1 cellular context compared by ENCODE assay signal in the genomic region with DNA sequence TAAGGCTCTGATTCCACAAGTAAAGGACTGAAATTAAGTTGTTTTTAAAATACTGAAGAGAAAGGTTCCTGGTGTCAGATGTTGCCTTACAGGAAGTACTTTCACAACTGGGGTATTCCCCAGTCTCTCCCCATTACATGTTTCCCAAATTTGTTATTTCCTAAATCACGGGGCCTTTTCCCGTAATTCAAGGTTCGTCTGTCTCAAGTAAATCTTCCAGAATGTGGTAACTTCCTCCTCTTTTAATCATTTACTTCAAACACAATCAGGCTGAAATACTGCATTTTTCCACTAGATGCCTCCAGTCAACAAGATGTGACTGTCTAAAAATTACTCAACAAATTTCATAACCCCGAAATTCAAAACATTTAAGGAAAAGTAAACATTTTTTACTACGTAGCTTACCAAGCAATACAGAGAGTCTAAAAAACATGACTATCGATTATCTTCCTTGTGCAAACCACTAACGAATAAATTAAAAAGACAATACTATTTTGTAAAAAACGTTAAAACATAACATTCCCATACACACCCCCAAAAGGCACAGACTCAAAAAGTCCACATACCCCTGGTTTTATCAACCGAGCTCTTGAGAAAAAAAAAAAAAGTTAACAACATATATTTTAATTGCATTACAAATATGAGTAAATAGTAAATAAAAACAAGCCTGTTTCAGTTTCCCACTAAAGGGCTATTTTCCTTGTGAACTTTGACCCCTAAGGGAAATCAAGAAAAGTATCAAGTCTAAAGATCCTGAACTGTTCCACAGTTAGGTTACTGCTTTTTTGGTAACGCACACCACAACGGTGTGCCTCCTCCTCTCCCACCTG.
TF ChIP-seq lines count a peak whose summit lies in the region.

No MANE protein-coding gene starts in this region.

TF ChIP-seq in HepG2, 621 proteins besides CTCF, POLR2A, EP300 and RAD21 (continued from another document and continues in another):
- TF ChIP-seq, protein P1, sequence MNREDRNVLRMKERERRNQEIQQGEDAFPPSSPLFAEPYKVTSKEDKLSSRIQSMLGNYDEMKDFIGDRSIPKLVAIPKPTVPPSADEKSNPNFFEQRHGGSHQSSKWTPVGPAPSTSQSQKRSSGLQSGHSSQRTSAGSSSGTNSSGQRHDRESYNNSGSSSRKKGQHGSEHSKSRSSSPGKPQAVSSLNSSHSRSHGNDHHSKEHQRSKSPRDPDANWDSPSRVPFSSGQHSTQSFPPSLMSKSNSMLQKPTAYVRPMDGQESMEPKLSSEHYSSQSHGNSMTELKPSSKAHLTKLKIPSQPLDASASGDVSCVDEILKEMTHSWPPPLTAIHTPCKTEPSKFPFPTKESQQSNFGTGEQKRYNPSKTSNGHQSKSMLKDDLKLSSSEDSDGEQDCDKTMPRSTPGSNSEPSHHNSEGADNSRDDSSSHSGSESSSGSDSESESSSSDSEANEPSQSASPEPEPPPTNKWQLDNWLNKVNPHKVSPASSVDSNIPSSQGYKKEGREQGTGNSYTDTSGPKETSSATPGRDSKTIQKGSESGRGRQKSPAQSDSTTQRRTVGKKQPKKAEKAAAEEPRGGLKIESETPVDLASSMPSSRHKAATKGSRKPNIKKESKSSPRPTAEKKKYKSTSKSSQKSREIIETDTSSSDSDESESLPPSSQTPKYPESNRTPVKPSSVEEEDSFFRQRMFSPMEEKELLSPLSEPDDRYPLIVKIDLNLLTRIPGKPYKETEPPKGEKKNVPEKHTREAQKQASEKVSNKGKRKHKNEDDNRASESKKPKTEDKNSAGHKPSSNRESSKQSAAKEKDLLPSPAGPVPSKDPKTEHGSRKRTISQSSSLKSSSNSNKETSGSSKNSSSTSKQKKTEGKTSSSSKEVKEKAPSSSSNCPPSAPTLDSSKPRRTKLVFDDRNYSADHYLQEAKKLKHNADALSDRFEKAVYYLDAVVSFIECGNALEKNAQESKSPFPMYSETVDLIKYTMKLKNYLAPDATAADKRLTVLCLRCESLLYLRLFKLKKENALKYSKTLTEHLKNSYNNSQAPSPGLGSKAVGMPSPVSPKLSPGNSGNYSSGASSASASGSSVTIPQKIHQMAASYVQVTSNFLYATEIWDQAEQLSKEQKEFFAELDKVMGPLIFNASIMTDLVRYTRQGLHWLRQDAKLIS (CRISPR knock-in tag; IDR thresholded peaks at IDR 0.05), result no peak
- TF ChIP-seq RXRB (CRISPR knock-in tag; IDR thresholded peaks at IDR 0.05; ENCODE audit: borderline replicate concordance), result peak; percentile 73
- TF ChIP-seq, protein P2, sequence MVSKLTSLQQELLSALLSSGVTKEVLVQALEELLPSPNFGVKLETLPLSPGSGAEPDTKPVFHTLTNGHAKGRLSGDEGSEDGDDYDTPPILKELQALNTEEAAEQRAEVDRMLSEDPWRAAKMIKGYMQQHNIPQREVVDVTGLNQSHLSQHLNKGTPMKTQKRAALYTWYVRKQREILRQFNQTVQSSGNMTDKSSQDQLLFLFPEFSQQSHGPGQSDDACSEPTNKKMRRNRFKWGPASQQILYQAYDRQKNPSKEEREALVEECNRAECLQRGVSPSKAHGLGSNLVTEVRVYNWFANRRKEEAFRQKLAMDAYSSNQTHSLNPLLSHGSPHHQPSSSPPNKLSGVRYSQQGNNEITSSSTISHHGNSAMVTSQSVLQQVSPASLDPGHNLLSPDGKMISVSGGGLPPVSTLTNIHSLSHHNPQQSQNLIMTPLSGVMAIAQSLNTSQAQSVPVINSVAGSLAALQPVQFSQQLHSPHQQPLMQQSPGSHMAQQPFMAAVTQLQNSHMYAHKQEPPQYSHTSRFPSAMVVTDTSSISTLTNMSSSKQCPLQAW (CRISPR knock-in tag; IDR thresholded peaks at IDR 0.05), result peak; percentile 40; the same call in 1 of the 2 replicates
- TF ChIP-seq, protein P3, sequence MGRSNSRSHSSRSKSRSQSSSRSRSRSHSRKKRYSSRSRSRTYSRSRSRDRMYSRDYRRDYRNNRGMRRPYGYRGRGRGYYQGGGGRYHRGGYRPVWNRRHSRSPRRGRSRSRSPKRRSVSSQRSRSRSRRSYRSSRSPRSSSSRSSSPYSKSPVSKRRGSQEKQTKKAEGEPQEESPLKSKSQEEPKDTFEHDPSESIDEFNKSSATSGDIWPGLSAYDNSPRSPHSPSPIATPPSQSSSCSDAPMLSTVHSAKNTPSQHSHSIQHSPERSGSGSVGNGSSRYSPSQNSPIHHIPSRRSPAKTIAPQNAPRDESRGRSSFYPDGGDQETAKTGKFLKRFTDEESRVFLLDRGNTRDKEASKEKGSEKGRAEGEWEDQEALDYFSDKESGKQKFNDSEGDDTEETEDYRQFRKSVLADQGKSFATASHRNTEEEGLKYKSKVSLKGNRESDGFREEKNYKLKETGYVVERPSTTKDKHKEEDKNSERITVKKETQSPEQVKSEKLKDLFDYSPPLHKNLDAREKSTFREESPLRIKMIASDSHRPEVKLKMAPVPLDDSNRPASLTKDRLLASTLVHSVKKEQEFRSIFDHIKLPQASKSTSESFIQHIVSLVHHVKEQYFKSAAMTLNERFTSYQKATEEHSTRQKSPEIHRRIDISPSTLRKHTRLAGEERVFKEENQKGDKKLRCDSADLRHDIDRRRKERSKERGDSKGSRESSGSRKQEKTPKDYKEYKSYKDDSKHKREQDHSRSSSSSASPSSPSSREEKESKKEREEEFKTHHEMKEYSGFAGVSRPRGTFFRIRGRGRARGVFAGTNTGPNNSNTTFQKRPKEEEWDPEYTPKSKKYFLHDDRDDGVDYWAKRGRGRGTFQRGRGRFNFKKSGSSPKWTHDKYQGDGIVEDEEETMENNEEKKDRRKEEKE (IDR thresholded peaks at IDR 0.05), result no peak
- TF ChIP-seq, protein P4, sequence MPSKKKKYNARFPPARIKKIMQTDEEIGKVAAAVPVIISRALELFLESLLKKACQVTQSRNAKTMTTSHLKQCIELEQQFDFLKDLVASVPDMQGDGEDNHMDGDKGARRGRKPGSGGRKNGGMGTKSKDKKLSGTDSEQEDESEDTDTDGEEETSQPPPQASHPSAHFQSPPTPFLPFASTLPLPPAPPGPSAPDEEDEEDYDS (CRISPR knock-in tag; IDR thresholded peaks at IDR 0.05), result peak; percentile 55; the same call in 1 of the 2 replicates
- TF ChIP-seq NCOR1 (IDR thresholded peaks at IDR 0.05; ENCODE audit: borderline replicate concordance, low read length), result peak; percentile 75
- TF ChIP-seq ZNF616 (CRISPR knock-in tag; IDR thresholded peaks at IDR 0.05; ENCODE audit: low read depth), result no peak
- TF ChIP-seq ASH2L (IDR thresholded peaks at IDR 0.05; ENCODE audit: insufficient read length, low read depth, low read length), result peak; percentile 15
- TF ChIP-seq CCDC6 (CRISPR knock-in tag; IDR thresholded peaks at IDR 0.05), result 0 out of 2 replicates have a peak, but pooled peaks have one; percentile 29
- peak; percentile 44 for TF ChIP-seq JARID2 (CRISPR knock-in tag; IDR thresholded peaks at IDR 0.05; ENCODE audit: insufficient replicate concordance)
- TF ChIP-seq FOXP1 (IDR thresholded peaks at IDR 0.05), result peak; percentile 69
- peak; percentile 71 for TF ChIP-seq FOXP1 (CRISPR knock-in tag; IDR thresholded peaks at IDR 0.05)
- TF ChIP-seq, protein P5, sequence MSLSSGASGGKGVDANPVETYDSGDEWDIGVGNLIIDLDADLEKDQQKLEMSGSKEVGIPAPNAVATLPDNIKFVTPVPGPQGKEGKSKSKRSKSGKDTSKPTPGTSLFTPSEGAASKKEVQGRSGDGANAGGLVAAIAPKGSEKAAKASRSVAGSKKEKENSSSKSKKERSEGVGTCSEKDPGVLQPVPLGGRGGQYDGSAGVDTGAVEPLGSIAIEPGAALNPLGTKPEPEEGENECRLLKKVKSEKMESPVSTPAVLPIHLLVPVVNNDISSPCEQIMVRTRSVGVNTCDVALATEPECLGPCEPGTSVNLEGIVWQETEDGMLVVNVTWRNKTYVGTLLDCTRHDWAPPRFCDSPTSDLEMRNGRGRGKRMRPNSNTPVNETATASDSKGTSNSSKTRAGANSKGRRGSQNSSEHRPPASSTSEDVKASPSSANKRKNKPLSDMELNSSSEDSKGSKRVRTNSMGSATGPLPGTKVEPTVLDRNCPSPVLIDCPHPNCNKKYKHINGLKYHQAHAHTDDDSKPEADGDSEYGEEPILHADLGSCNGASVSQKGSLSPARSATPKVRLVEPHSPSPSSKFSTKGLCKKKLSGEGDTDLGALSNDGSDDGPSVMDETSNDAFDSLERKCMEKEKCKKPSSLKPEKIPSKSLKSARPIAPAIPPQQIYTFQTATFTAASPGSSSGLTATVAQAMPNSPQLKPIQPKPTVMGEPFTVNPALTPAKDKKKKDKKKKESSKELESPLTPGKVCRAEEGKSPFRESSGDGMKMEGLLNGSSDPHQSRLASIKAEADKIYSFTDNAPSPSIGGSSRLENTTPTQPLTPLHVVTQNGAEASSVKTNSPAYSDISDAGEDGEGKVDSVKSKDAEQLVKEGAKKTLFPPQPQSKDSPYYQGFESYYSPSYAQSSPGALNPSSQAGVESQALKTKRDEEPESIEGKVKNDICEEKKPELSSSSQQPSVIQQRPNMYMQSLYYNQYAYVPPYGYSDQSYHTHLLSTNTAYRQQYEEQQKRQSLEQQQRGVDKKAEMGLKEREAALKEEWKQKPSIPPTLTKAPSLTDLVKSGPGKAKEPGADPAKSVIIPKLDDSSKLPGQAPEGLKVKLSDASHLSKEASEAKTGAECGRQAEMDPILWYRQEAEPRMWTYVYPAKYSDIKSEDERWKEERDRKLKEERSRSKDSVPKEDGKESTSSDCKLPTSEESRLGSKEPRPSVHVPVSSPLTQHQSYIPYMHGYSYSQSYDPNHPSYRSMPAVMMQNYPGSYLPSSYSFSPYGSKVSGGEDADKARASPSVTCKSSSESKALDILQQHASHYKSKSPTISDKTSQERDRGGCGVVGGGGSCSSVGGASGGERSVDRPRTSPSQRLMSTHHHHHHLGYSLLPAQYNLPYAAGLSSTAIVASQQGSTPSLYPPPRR (CRISPR knock-in tag; IDR thresholded peaks at IDR 0.05; ENCODE audit: borderline replicate concordance), result peak; percentile 41; the same call in 1 of the 2 replicates
- TF ChIP-seq POLR2AphosphoS5 (IDR thresholded peaks at IDR 0.05; ENCODE audit: low read depth, low read length), result peak; percentile 44; the same call in 1 of the 2 replicates
- TF ChIP-seq REL (CRISPR knock-in tag; conservative IDR thresholded peaks at IDR 0.05), result no peak
- TF ChIP-seq, protein P6, sequence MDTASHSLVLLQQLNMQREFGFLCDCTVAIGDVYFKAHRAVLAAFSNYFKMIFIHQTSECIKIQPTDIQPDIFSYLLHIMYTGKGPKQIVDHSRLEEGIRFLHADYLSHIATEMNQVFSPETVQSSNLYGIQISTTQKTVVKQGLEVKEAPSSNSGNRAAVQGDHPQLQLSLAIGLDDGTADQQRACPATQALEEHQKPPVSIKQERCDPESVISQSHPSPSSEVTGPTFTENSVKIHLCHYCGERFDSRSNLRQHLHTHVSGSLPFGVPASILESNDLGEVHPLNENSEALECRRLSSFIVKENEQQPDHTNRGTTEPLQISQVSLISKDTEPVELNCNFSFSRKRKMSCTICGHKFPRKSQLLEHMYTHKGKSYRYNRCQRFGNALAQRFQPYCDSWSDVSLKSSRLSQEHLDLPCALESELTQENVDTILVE (CRISPR knock-in tag; IDR thresholded peaks at IDR 0.05), result peak; percentile 69; the same call in 1 of the 2 replicates
- peak; percentile 65; the same call in 1 of the 2 replicates for TF ChIP-seq SATB2 (CRISPR knock-in tag; IDR thresholded peaks at IDR 0.05)
- TF ChIP-seq, protein P7, sequence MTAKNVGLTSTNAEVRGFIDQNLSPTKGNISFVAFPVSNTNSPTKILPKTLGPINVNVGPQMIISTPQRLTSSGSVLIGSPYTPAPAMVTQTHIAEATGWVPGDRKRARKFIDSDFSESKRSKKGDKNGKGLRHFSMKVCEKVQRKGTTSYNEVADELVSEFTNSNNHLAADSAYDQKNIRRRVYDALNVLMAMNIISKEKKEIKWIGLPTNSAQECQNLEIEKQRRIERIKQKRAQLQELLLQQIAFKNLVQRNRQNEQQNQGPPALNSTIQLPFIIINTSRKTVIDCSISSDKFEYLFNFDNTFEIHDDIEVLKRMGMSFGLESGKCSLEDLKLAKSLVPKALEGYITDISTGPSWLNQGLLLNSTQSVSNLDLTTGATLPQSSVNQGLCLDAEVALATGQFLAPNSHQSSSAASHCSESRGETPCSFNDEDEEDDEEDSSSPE (CRISPR knock-in tag; IDR thresholded peaks at IDR 0.05), result peak; percentile 24; the same call in 1 of the 2 replicates
- TF ChIP-seq HNF4A (CRISPR knock-in tag; IDR thresholded peaks at IDR 0.05), result peak; percentile 53
- peak; percentile 84 for TF ChIP-seq CEBPB (IDR thresholded peaks at IDR 0.05; ENCODE audit: borderline replicate concordance, low read depth, low read length)
- peak; percentile 58; the same call in 1 of the 2 replicates for TF ChIP-seq HOXA5 (CRISPR knock-in tag; IDR thresholded peaks at IDR 0.05)
- 0 out of 2 replicates have a peak, but pooled peaks have one; percentile 50 for TF ChIP-seq RBFOX2 (IDR thresholded peaks at IDR 0.05; ENCODE audit: low read depth, low read length)
- TF ChIP-seq HDAC2 (CRISPR knock-in tag; IDR thresholded peaks at IDR 0.05), result peak; percentile 51
- TF ChIP-seq, protein P8, sequence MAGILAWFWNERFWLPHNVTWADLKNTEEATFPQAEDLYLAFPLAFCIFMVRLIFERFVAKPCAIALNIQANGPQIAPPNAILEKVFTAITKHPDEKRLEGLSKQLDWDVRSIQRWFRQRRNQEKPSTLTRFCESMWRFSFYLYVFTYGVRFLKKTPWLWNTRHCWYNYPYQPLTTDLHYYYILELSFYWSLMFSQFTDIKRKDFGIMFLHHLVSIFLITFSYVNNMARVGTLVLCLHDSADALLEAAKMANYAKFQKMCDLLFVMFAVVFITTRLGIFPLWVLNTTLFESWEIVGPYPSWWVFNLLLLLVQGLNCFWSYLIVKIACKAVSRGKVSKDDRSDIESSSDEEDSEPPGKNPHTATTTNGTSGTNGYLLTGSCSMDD (CRISPR knock-in tag; IDR thresholded peaks at IDR 0.05), result no peak
- peak; percentile 57 for TF ChIP-seq SKI (IDR thresholded peaks at IDR 0.05; ENCODE audit: partially characterized antibody)
- peak; percentile 64; the same call in 1 of the 2 replicates for TF ChIP-seq RARA (CRISPR knock-in tag; IDR thresholded peaks at IDR 0.05)
- TF ChIP-seq, protein P9, sequence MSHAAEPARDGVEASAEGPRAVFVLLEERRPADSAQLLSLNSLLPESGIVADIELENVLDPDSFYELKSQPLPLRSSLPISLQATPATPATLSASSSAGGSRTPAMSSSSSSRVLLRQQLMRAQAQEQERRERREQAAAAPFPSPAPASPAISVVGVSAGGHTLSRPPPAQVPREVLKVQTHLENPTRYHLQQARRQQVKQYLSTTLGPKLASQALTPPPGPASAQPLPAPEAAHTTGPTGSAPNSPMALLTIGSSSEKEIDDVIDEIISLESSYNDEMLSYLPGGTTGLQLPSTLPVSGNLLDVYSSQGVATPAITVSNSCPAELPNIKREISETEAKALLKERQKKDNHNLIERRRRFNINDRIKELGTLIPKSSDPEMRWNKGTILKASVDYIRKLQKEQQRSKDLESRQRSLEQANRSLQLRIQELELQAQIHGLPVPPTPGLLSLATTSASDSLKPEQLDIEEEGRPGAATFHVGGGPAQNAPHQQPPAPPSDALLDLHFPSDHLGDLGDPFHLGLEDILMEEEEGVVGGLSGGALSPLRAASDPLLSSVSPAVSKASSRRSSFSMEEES (CRISPR knock-in tag; IDR thresholded peaks at IDR 0.05), result peak; percentile 97
- peak; percentile 65 for TF ChIP-seq ERF (CRISPR knock-in tag; IDR thresholded peaks at IDR 0.05)
- peak in 1 of 2 experiments; percentile 75; a peak in 1 of 4 replicates for TF ChIP-seq KLF16 (CRISPR knock-in tag; IDR thresholded peaks at IDR 0.05)
